In the genomic region with DNA sequence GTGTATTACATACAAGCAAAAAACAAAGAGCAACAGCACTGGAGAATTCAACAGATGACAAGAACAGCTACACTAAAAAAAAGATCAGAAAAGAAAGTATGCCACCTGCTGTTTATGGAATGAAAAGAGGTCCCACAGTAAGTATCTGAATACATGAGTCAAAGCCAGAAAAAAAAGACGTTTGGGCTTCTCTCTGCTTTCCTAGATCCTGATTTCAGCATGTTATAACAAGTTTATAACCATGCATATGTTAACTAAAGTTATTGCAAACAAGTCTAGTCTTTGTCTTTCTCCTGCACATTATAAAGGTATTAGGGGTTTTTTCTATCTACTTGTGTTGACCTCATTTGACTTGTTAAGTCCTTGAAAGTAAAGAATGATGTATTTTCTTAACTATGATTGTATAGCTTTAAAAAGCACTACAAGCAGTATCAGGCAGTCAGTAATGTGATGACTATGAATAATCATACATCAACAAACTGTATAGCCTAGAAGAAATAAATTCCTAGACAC, we compare ENCODE assay signal across 8 cellular contexts.
A peak's percentile ranks its signal among the peaks of the same experiment; 100 is the strongest.
DNase-seq lines count a peak whose midpoint lies in the region; ATAC-seq, FAIRE-seq and TF ChIP-seq lines count a peak whose summit lies in the region.

No MANE protein-coding gene starts in this region.

- H3K79me2 ChIP-seq in HepG2 (ENCODE audit: insufficient read depth, low read length), result no peaks in the 10 kb centered on the region

- TF ChIP-seq CTCF in A673 (conservative IDR thresholded peaks at IDR 0.05; ENCODE audit: low read depth, low read length), result peak; percentile 73
- peak; percentile 32; the same call in 1 of the 2 replicates for TF ChIP-seq CTCF in GM12874 (IDR thresholded peaks at IDR 0.05; ENCODE audit: insufficient read depth, low read depth, low read length)
- peak; percentile 59 for TF ChIP-seq CTCF in HepG2 (CRISPR knock-in tag; IDR thresholded peaks at IDR 0.05)

- no peak overlapping the region for H3K4me2 ChIP-seq in HepG2 (ENCODE audit: low read depth, low read length)

- peak; percentile 87 for FAIRE-seq in HepG2 (lab: Jason Lieb, UNC)

- no peak overlapping the region for H3K27ac Mint-ChIP-seq in activated T-helper 1 cell treated with anti-CD3 and anti-CD28 coated beads, Interleukin-12 subunit alpha, Interleukin-12 subunit beta, Interleukin-2, Interleukin-4 antibody, amounts not matched to agents 30 ng/mL and 10 ng/mL and 1 ng/mL, durations not matched to agents 14 hours and 24 hours and 36 hours

- peak; percentile 68 for ATAC-seq in HG02798 (IDR thresholded peaks at IDR 0.05; ENCODE audit: poor library complexity, unreplicated experiment)
- peak; percentile 72 for ATAC-seq in HepG2

- no peak overlapping the region for H3K4me3 Mint-ChIP-seq in activated T-helper 1 cell treated with anti-CD3 and anti-CD28 coated beads, Interleukin-12 subunit alpha, Interleukin-12 subunit beta, Interleukin-2, Interleukin-4 antibody, amounts not matched to agents 30 ng/mL and 10 ng/mL and 1 ng/mL, durations not matched to agents 14 hours and 24 hours and 36 hours

- intact Hi-C loops in A673 (cut with micrococcal nuclease; ENCODE audit: unreplicated experiment) (loop anchor here (1.0 to 5.0 kb wide), 5 partner anchors 109 to 766 kb away; partner anchors contain the start of gene COL5A2), HepG2 (cut with micrococcal nuclease; ENCODE audit: unreplicated experiment) (loop anchor here (1.0 to 2.0 kb wide), 6 partner anchors 124 to 764 kb away; no protein-coding TSS in a partner anchor)
- intact Hi-C loops in activated T-helper 1 cell treated with anti-CD3 and anti-CD28 coated beads, Interleukin-12 subunit alpha, Interleukin-12 subunit beta, Interleukin-2, Interleukin-4 antibody, amounts not matched to agents 30 ng/mL and 10 ng/mL and 1 ng/mL, durations not matched to agents 14 hours and 24 hours and 36 hours (cut with micrococcal nuclease), result loop anchor here (1.0 to 5.0 kb wide), 5 partner anchors 14 to 766 kb away; no protein-coding TSS in a partner anchor

- WGBS in HepG2 (ENCODE audit: low lambda C conversion rate), result 0% methylated on average over 1 of the region's 1 CpG

- peak; percentile 36; the same call in 1 of the 2 replicates for TF ChIP-seq RAD21 in HepG2 (CRISPR knock-in tag; IDR thresholded peaks at IDR 0.05)

- no peaks in the 10 kb centered on the region for H3K36me3 Mint-ChIP-seq in activated T-helper 1 cell treated with anti-CD3 and anti-CD28 coated beads, Interleukin-12 subunit alpha, Interleukin-12 subunit beta, Interleukin-2, Interleukin-4 antibody, amounts not matched to agents 30 ng/mL and 10 ng/mL and 1 ng/mL, durations not matched to agents 14 hours and 24 hours and 36 hours (ENCODE audit: low read depth)

- peaks cover 2% of the 10 kb centered on the region for H3K27me3 Mint-ChIP-seq in activated T-helper 1 cell treated with anti-CD3 and anti-CD28 coated beads, Interleukin-12 subunit alpha, Interleukin-12 subunit beta, Interleukin-2, Interleukin-4 antibody, amounts not matched to agents 30 ng/mL and 10 ng/mL and 1 ng/mL, durations not matched to agents 14 hours and 24 hours and 36 hours (ENCODE audit: insufficient read depth)

- H3K27me3 ChIP-seq in A673 (replicated peaks; ENCODE audit: insufficient read depth, low read depth, low read length, poor library complexity) (no peaks in the 10 kb centered on the region), HepG2 (ENCODE audit: control insufficient read depth in 1 of 2, insufficient read depth in 2 of 2, low read length in 2 of 2) (no peaks in the 10 kb centered on the region)

- H3K9ac ChIP-seq in HepG2 (ENCODE audit: insufficient read depth, low read depth, low read length), result no peak overlapping the region

- no peak for TF ChIP-seq POLR2A in HepG2 (IDR thresholded peaks at IDR 0.05; ENCODE audit: insufficient read depth in 1 of 2, low read depth in 2 of 2, low read length in 2 of 2)

- no peaks in the 10 kb centered on the region for H4K20me1 ChIP-seq in HepG2 (ENCODE audit: insufficient read depth, low read length)

- H3K9me3 ChIP-seq in A673 (ENCODE audit: low read depth, low read length, poor library complexity, severe bottlenecking) (peaks cover 6% of the 10 kb centered on the region), HepG2 (ENCODE audit: low read length) (no peaks in the 10 kb centered on the region)

- H3K27ac ChIP-seq in A673 (ENCODE audit: low read depth, low read length, poor library complexity, severe bottlenecking), result no peak overlapping the region
- H3K27ac ChIP-seq in HepG2 (ENCODE audit: extremely low read length, insufficient read depth, low read length), result no peak overlapping the region

- TF ChIP-seq EP300 in HepG2 (IDR thresholded peaks at IDR 0.05; ENCODE audit: low read depth in 2 of 2, low read length in 2 of 2) (no peak), HepG2 (CRISPR knock-in tag; IDR thresholded peaks at IDR 0.05; ENCODE audit: borderline replicate concordance) (no peak)

- H3K4me1 ChIP-seq in A673 (ENCODE audit: insufficient read depth, low read length, poor library complexity, severe bottlenecking) (peaks cover 17% of the 10 kb centered on the region), HepG2 (ENCODE audit: insufficient read depth, low read length) (no peaks in the 10 kb centered on the region)

- no peak overlapping the region for H2AFZ ChIP-seq in HepG2 (ENCODE audit: low read length)

- POLR2A ChIA-PET in A673 (lab: Charles Lee; ENCODE audit: low non-redundant PET) (interaction anchor here (0.6 kb wide), 1 partner anchor 9 kb away, joined by 3 read pairs; no protein-coding TSS in a partner anchor), HepG2 (lab: Yijun Ruan, JAX) (no interaction called here)

- peaks cover 14% of the 10 kb centered on the region for H3K4me1 Mint-ChIP-seq in activated T-helper 1 cell treated with anti-CD3 and anti-CD28 coated beads, Interleukin-12 subunit alpha, Interleukin-12 subunit beta, Interleukin-2, Interleukin-4 antibody, amounts not matched to agents 30 ng/mL and 10 ng/mL and 1 ng/mL, durations not matched to agents 14 hours and 24 hours and 36 hours (ENCODE audit: low read depth)

- CTCF ChIA-PET in A673 (lab: Charles Lee) (interaction anchor here (0.6 to 1.0 kb wide), 4 partner anchors 109 to 213 kb away, joined by 3 to 5 read pairs (median 4); partner anchors contain the start of gene COL5A2), HepG2 (lab: Yijun Ruan, JAX; ENCODE audit: low intra/inter-chr PET ratio, low total read pairs) (interaction anchor here (0.7 to 4.1 kb wide), 5 partner anchors 145 to 764 kb away, joined by 3 to 42 read pairs (median 7); no protein-coding TSS in a partner anchor)

- DNase-seq in A673 (ENCODE audit: low spot score) (peak; percentile 91), NCI-H2171 (lab: John Stamatoyannopoulos, UW) (peak; percentile 10), brain pericyte (ENCODE audit: low read depth, low spot score) (peak; percentile 68), HepG2 (ENCODE audit: low spot score) (peak; percentile 49)
- DNase-seq in activated T-helper 1 cell treated with anti-CD3 and anti-CD28 coated beads, Interleukin-12 subunit alpha, Interleukin-12 subunit beta, Interleukin-2, Interleukin-4 antibody, amounts not matched to agents 30 ng/mL and 10 ng/mL and 1 ng/mL, durations not matched to agents 14 hours and 24 hours and 36 hours (ENCODE audit: low spot score), result no peak
- no peak for DNase-seq in stimulated activated CD4-positive, alpha-beta T cell treated with anti-CD3 and anti-CD28 coated beads, Interleukin-4, amount 100 ng/mL, for 24 hours

- H3K36me3 ChIP-seq in A673 (ENCODE audit: insufficient read depth, low read length, poor library complexity, severe bottlenecking) (no peaks in the 10 kb centered on the region), HepG2 (replicated peaks in 1 of 2; ENCODE audit: control insufficient read depth in 1 of 2, insufficient read depth in 2 of 2, low read length in 2 of 2) (no peaks in the 10 kb centered on the region)

- BruUV-seq in A673 (replicated peaks; lab: Mats Ljungman, UMichigan) (no TSS peak), HepG2 (replicated peaks; lab: Mats Ljungman, UMichigan) (no TSS peak)

- H3K4me3 ChIP-seq in A673 (ENCODE audit: low read depth, low read length, poor library complexity, severe bottlenecking) (no peak overlapping the region), HepG2 (replicated peaks in 1 of 3; ENCODE audit: insufficient read depth in 1 of 3, low read depth in 2 of 3, low read length in 3 of 3) (no peak overlapping the region)

- H3K9me3 Mint-ChIP-seq in activated T-helper 1 cell treated with anti-CD3 and anti-CD28 coated beads, Interleukin-12 subunit alpha, Interleukin-12 subunit beta, Interleukin-2, Interleukin-4 antibody, amounts not matched to agents 30 ng/mL and 10 ng/mL and 1 ng/mL, durations not matched to agents 14 hours and 24 hours and 36 hours, result peaks cover 10% of the 10 kb centered on the region

- in situ Hi-C loops in HepG2 (cut with HindIII; ENCODE audit: extremely low pct_ligation_motif_present, low pct_unique_long_range_greater_than_20kb), result loop anchor here (5.0 to 10.0 kb wide), 2 partner anchors 191 to 763 kb away; no protein-coding TSS in a partner anchor

TF ChIP-seq in HepG2, 621 proteins besides CTCF, POLR2A, EP300 and RAD21 (continues in another document):
- TF ChIP-seq TOE1 (CRISPR knock-in tag; IDR thresholded peaks at IDR 0.05), result no peak
- TF ChIP-seq STAG1 (CRISPR knock-in tag; IDR thresholded peaks at IDR 0.05), result peak; percentile 75
- TF ChIP-seq GLI4 (CRISPR knock-in tag; IDR thresholded peaks at IDR 0.05; ENCODE audit: borderline replicate concordance), result no peak
- TF ChIP-seq ZNF644 (CRISPR knock-in tag; IDR thresholded peaks at IDR 0.05; ENCODE audit: low read depth), result no peak
- TF ChIP-seq, protein P1, sequence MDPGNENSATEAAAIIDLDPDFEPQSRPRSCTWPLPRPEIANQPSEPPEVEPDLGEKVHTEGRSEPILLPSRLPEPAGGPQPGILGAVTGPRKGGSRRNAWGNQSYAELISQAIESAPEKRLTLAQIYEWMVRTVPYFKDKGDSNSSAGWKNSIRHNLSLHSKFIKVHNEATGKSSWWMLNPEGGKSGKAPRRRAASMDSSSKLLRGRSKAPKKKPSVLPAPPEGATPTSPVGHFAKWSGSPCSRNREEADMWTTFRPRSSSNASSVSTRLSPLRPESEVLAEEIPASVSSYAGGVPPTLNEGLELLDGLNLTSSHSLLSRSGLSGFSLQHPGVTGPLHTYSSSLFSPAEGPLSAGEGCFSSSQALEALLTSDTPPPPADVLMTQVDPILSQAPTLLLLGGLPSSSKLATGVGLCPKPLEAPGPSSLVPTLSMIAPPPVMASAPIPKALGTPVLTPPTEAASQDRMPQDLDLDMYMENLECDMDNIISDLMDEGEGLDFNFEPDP (CRISPR knock-in tag; conservative IDR thresholded peaks at IDR 0.05), result no peak
- no peak for TF ChIP-seq FOXK1 (CRISPR knock-in tag; IDR thresholded peaks at IDR 0.05; ENCODE audit: borderline replicate concordance, low read depth)
- TF ChIP-seq CBFB (CRISPR knock-in tag; IDR thresholded peaks at IDR 0.05), result no peak
- TF ChIP-seq ZNF230 (CRISPR knock-in tag; IDR thresholded peaks at IDR 0.05), result no peak

Comparison
In these comparisons a context has a peak if more than half of its experiments do, and no peak if none do; other contexts are left out.
1. DNase-seq: peak in A673 (single experiment), NCI-H2171 (single experiment), brain pericyte (single experiment) and HepG2 (single experiment); none in activated T-helper 1 cell treated with anti-CD3 and anti-CD28 coated beads, Interleukin-12 subunit alpha, Interleukin-12 subunit beta, Interleukin-2, Interleukin-4 antibody, amounts not matched to agents 30 ng/mL and 10 ng/mL and 1 ng/mL, durations not matched to agents 14 hours and 24 hours and 36 hours (single experiment) and stimulated activated CD4-positive, alpha-beta T cell treated with anti-CD3 and anti-CD28 coated beads, Interleukin-4, amount 100 ng/mL, for 24 hours (single experiment).
2. Peak in every context shown above with its lines, with median percentiles within 50 percentile points of each other: CTCF ChIP-seq.